ENCODE assay signal across 8 cellular contexts in genomic region chr1:231460614-231461013, GRCh38.
A peak's percentile ranks its signal among the peaks of the same experiment; 100 is the strongest.
DNase-seq lines count a peak whose midpoint lies in the region; ATAC-seq lines count a peak whose summit lies in the region.

No MANE protein-coding gene starts in this region.

- peak; percentile 18 for DNase-seq in HK-2 (ENCODE audit: unreplicated experiment)
- peak; percentile 10 for DNase-seq in activated CD8-positive, alpha-beta memory T cell treated with anti-CD3 and anti-CD28 coated beads, Interleukin-2, amount 50 U/mL, for 1 hour (ENCODE audit: extremely low read depth)
- DNase-seq in stimulated activated CD4-positive, alpha-beta T cell treated with anti-CD3 and anti-CD28 coated beads, Interleukin-12 subunit alpha, Interleukin-12 subunit beta, amount 100 ng/mL, for 4 hours: peak; percentile 14
- DNase-seq in HCEC 1CT: no peak
- DNase-seq in NCI-H1417 treated with DMSO at 0.1 percent for 48 hours (lab: John Stamatoyannopoulos, UW): no peak

- ATAC-seq in GM19043 (IDR thresholded peaks at IDR 0.05; ENCODE audit: low read depth, unreplicated experiment) (peak; percentile 93), GM21515 (IDR thresholded peaks at IDR 0.05; ENCODE audit: unreplicated experiment) (no peak), HG03280 (IDR thresholded peaks at IDR 0.05; ENCODE audit: unreplicated experiment) (no peak)

Comparison
In these comparisons a context has a peak if more than half of its experiments do, and no peak if none do; other contexts are left out.
1. DNase-seq: peak in HK-2 (single experiment), activated CD8-positive, alpha-beta memory T cell treated with anti-CD3 and anti-CD28 coated beads, Interleukin-2, amount 50 U/mL, for 1 hour (single experiment) and stimulated activated CD4-positive, alpha-beta T cell treated with anti-CD3 and anti-CD28 coated beads, Interleukin-12 subunit alpha, Interleukin-12 subunit beta, amount 100 ng/mL, for 4 hours (single experiment); none in HCEC 1CT (single experiment) and NCI-H1417 treated with DMSO at 0.1 percent for 48 hours (single experiment).